In genomic region chr7:96495751-96496216, GRCh38 we compare ENCODE assay signal across 9 cellular contexts.
A peak's percentile ranks its signal among the peaks of the same experiment; 100 is the strongest.
DNase-seq lines count a peak whose midpoint lies in the region; ATAC-seq lines count a peak whose summit lies in the region.
"Had no signal": no experiment of that assay in that cellular context is flagged by ENCODE, and none has a peak within 500 bp of the region (broad histone marks: within the 10 kb centered on the region; RNA-seq: fewer than 3 reads in every experiment).

No MANE protein-coding gene starts in this region.

- no peaks in the 10 kb centered on the region for H3K36me3 Mint-ChIP-seq in activated naive CD8-positive, alpha-beta T cell treated with anti-CD3 and anti-CD28 coated beads, Interleukin-2, amount 50 U/mL, for 24 hours (ENCODE audit: low read depth)
- no peaks in the 10 kb centered on the region for H3K36me3 Mint-ChIP-seq in naive thymus-derived CD8-positive, alpha-beta T cell

- no peaks in the 10 kb centered on the region for H3K9me3 Mint-ChIP-seq in activated naive CD8-positive, alpha-beta T cell treated with anti-CD3 and anti-CD28 coated beads, Interleukin-2, amount 50 U/mL, for 24 hours
- H3K9me3 Mint-ChIP-seq in naive thymus-derived CD8-positive, alpha-beta T cell = no peaks in the 10 kb centered on the region

- no peak overlapping the region for H3K27ac Mint-ChIP-seq in activated naive CD8-positive, alpha-beta T cell treated with anti-CD3 and anti-CD28 coated beads, Interleukin-2, amount 50 U/mL, for 24 hours
- H3K27ac Mint-ChIP-seq in naive thymus-derived CD8-positive, alpha-beta T cell = peak overlapping the region in 3 of 10 donors; percentile 9 to 24 (median 22)

- peaks cover 2% of the 10 kb centered on the region for H3K27me3 Mint-ChIP-seq in activated naive CD8-positive, alpha-beta T cell treated with anti-CD3 and anti-CD28 coated beads, Interleukin-2, amount 50 U/mL, for 24 hours
- H3K27me3 Mint-ChIP-seq in naive thymus-derived CD8-positive, alpha-beta T cell = peaks cover 0 to 12% (median 5%) of the 10 kb centered on the region in 5 donors

- DNase-seq in NCI-H2107 treated with DMSO at 0.1 percent for 48 hours (lab: John Stamatoyannopoulos, UW; ENCODE audit: unreplicated experiment) = peak; percentile 96
- no peak for DNase-seq in activated naive CD8-positive, alpha-beta T cell treated with anti-CD3 and anti-CD28 coated beads, Interleukin-2, amount 50 U/mL, for 24 hours
- DNase-seq in NCI-H2227 treated with DMSO at 0.1 percent for 48 hours (lab: John Stamatoyannopoulos, UW) = no peak
- no peak for DNase-seq in naive thymus-derived CD8-positive, alpha-beta T cell
- DNase-seq: brain microvascular endothelial cell, pancreas had no signal

- H3K4me3 Mint-ChIP-seq in activated naive CD8-positive, alpha-beta T cell treated with anti-CD3 and anti-CD28 coated beads, Interleukin-2, amount 50 U/mL, for 24 hours = no peak overlapping the region
- H3K4me3 Mint-ChIP-seq in naive thymus-derived CD8-positive, alpha-beta T cell = no peak overlapping the region

- POLR2A ChIA-PET in naive thymus-derived CD8-positive, alpha-beta T cell (lab: Charles Lee) = no interaction called here

- ATAC-seq in GM18907 (IDR thresholded peaks at IDR 0.05; ENCODE audit: unreplicated experiment) = peak; percentile 86
- peak; percentile 74 for ATAC-seq in HG02763 (IDR thresholded peaks at IDR 0.05; ENCODE audit: unreplicated experiment)
- peak; percentile 59 for ATAC-seq in activated naive CD8-positive, alpha-beta T cell treated with anti-CD3 and anti-CD28 coated beads, Interleukin-2, amount 50 U/mL, for 24 hours
- no peak for ATAC-seq in GM21390 (IDR thresholded peaks at IDR 0.05; ENCODE audit: unreplicated experiment)
- ATAC-seq in naive thymus-derived CD8-positive, alpha-beta T cell = no peak

- H3K4me1 Mint-ChIP-seq in activated naive CD8-positive, alpha-beta T cell treated with anti-CD3 and anti-CD28 coated beads, Interleukin-2, amount 50 U/mL, for 24 hours = peaks cover 5% of the 10 kb centered on the region
- H3K4me1 Mint-ChIP-seq in naive thymus-derived CD8-positive, alpha-beta T cell = peaks cover 4 to 8% (median 6%) of the 10 kb centered on the region in 4 donors

Comparison
In these comparisons a context has a peak if more than half of its experiments do, and no peak if none do; other contexts are left out.
1. ATAC-seq: peak in GM18907 (single experiment), HG02763 (single experiment) and activated naive CD8-positive, alpha-beta T cell treated with anti-CD3 and anti-CD28 coated beads, Interleukin-2, amount 50 U/mL, for 24 hours (single experiment); none in GM21390 (single experiment) and naive thymus-derived CD8-positive, alpha-beta T cell (0 of 2).